Comparison of ENCODE assay signal across 10 cellular contexts in genomic region chr3:10198226-10198625, GRCh38. TPM values are rescaled to one million over a fixed set of nuclear protein-coding genes. Genes with fewer than 3 reads are reported as not detected.
DNase-seq lines count a peak whose midpoint lies in the region; ATAC-seq and TF ChIP-seq lines count a peak whose summit lies in the region.
"Had no signal": no experiment of that assay in that cellular context is flagged by ENCODE, and none has a peak within 500 bp of the region (broad histone marks: within the 10 kb centered on the region; RNA-seq: fewer than 3 reads in every experiment).

No MANE protein-coding gene starts in this region.

- H3K79me2 ChIP-seq in OCI-LY7 (ENCODE audit: insufficient read depth, low read depth, low read length), result no peaks in the 10 kb centered on the region
- no peaks in the 10 kb centered on the region for H3K79me2 ChIP-seq in smooth muscle cell (ENCODE audit: low read depth)

- CTCF ChIA-PET in Calu3 (lab: Charles Lee), result no interaction called here
- CTCF ChIA-PET in OCI-LY7 (lab: Charles Lee; ENCODE audit: unreplicated experiment), result no interaction called here

- H3K27me3 Mint-ChIP-seq in Calu3 (ENCODE audit: unreplicated experiment), result no peaks in the 10 kb centered on the region
- no peaks in the 10 kb centered on the region for H3K27me3 Mint-ChIP-seq in dendritic cell treated with granulocyte-macrophage colony-stimulating factor and Interleukin-4, amounts not matched to agents 40 ng/mL and 50 ng/mL, for 4 days
- H3K27me3 Mint-ChIP-seq in progenitor cell of endocrine pancreas, result no peaks in the 10 kb centered on the region

- intact Hi-C loops in Calu3 (cut with micrococcal nuclease; ENCODE audit: unreplicated experiment), result no loop called here
- intact Hi-C loops in OCI-LY7 (cut with micrococcal nuclease; ENCODE audit: unreplicated experiment), result loop anchor here (2.0 kb wide), 1 partner anchor 27 kb away; no protein-coding TSS in a partner anchor
- intact Hi-C loops in dendritic cell treated with granulocyte-macrophage colony-stimulating factor and Interleukin-4, amounts not matched to agents 40 ng/mL and 50 ng/mL, for 4 days (cut with micrococcal nuclease), result no loop called here

- H3K4me3 ChIP-seq in OCI-LY7 (ENCODE audit: low read depth, low read length, poor library complexity, severe bottlenecking), result no peak overlapping the region
- H3K4me3 ChIP-seq in smooth muscle cell, result no peak overlapping the region
- H3K4me3 ChIP-seq: right lobe of liver, SJSA1 had no signal

- H4K20me1 ChIP-seq in OCI-LY7 (ENCODE audit: insufficient read depth, low read length) (no peaks in the 10 kb centered on the region), smooth muscle cell (ENCODE audit: low read depth) (no peaks in the 10 kb centered on the region)

- H3K9me3 Mint-ChIP-seq in Calu3 (ENCODE audit: low read depth, unreplicated experiment) (no peaks in the 10 kb centered on the region), progenitor cell of endocrine pancreas (ENCODE audit: low read depth) (no peaks in the 10 kb centered on the region)
- no peaks in the 10 kb centered on the region for H3K9me3 Mint-ChIP-seq in dendritic cell treated with granulocyte-macrophage colony-stimulating factor and Interleukin-4, amounts not matched to agents 40 ng/mL and 50 ng/mL, for 4 days

- no peaks in the 10 kb centered on the region for H3K9me3 ChIP-seq in OCI-LY7 (ENCODE audit: low read length)
- H3K9me3 ChIP-seq in smooth muscle cell (replicated peaks; ENCODE audit: low read depth), result no peaks in the 10 kb centered on the region
- H3K9me3 ChIP-seq: right lobe of liver, SJSA1 had no signal

- peaks cover 74% of the 10 kb centered on the region for H3K4me1 ChIP-seq in OCI-LY7 (ENCODE audit: insufficient read depth, low read length, poor library complexity, severe bottlenecking)
- H3K4me1 ChIP-seq in smooth muscle cell (ENCODE audit: low read depth), result peaks cover 12% of the 10 kb centered on the region

- H3K36me3 ChIP-seq in OCI-LY7 (ENCODE audit: insufficient read depth, low read length) (no peaks in the 10 kb centered on the region), smooth muscle cell (ENCODE audit: low read depth) (no peaks in the 10 kb centered on the region)

- POLR2A ChIA-PET in OCI-LY7 (lab: Charles Lee), result interaction anchor here (1.4 to 1.8 kb wide), 2 partner anchors 20 to 25 kb away, joined by 4 read pairs; no protein-coding TSS in a partner anchor

- no peak for DNase-seq in Calu3
- DNase-seq in OCI-LY7 (ENCODE audit: low spot score), result no peak
- no peak for DNase-seq in smooth muscle cell (lab: John Stamatoyannopoulos, UW; ENCODE audit: unreplicated experiment)
- DNase-seq in progenitor cell of endocrine pancreas (ENCODE audit: low spot score, unreplicated experiment), result no peak
- no peak for DNase-seq in SHP77 (lab: John Stamatoyannopoulos, UW)
- DNase-seq: DMS53, right lobe of liver had no signal

- H3K27ac ChIP-seq in OCI-LY7 (ENCODE audit: low read depth, low read length, poor library complexity, severe bottlenecking) (peak overlapping the region; percentile 79), smooth muscle cell (ENCODE audit: low read depth) (peak overlapping the region; percentile 8)
- H3K27ac ChIP-seq: SJSA1 had no signal

- 97% methylated on average over 4 of the region's 4 CpGs for WGBS in smooth muscle cell (ENCODE audit: low lambda C conversion rate)

- no peak for ATAC-seq in activated CD4-positive, CD25-positive, alpha-beta regulatory T cell treated with anti-CD3 and anti-CD28 coated beads, Interleukin-2, amount 50 U/mL, for 24 hours

- H3K9me2 ChIP-seq in OCI-LY7 (ENCODE audit: insufficient read depth, low read length), result no peaks in the 10 kb centered on the region

- H3K27ac Mint-ChIP-seq in Calu3 (ENCODE audit: unreplicated experiment) (peak overlapping the region; percentile 64), progenitor cell of endocrine pancreas (no peak overlapping the region)
- peak overlapping the region; percentile 71 for H3K27ac Mint-ChIP-seq in dendritic cell treated with granulocyte-macrophage colony-stimulating factor and Interleukin-4, amounts not matched to agents 40 ng/mL and 50 ng/mL, for 4 days

- BruUV-seq in Calu3 (replicated peaks; lab: Mats Ljungman, UMichigan), result no TSS peak
- BruUV-seq in OCI-LY7 (replicated peaks; lab: Mats Ljungman, UMichigan), result no TSS peak

- TF ChIP-seq CTCF in Calu3 (IDR thresholded peaks at IDR 0.05; ENCODE audit: unreplicated experiment), result no peak
- TF ChIP-seq CTCF in OCI-LY7 (conservative IDR thresholded peaks at IDR 0.05; ENCODE audit: low read length), result no peak
- no peak for TF ChIP-seq CTCF in smooth muscle cell (IDR thresholded peaks at IDR 0.05; ENCODE audit: borderline replicate concordance, insufficient read depth, poor library complexity, severe bottlenecking)
- TF ChIP-seq CTCF in progenitor cell of endocrine pancreas (IDR thresholded peaks at IDR 0.05; ENCODE audit: unreplicated experiment), result no peak

- H2AFZ ChIP-seq in OCI-LY7 (ENCODE audit: low read length) (peak overlapping the region; percentile 72; the same call in 1 of the 2 replicates), smooth muscle cell (ENCODE audit: low read depth) (no peak overlapping the region)

- no peak overlapping the region for H3K4me3 Mint-ChIP-seq in Calu3 (ENCODE audit: low read depth, unreplicated experiment)
- no peak overlapping the region for H3K4me3 Mint-ChIP-seq in dendritic cell treated with granulocyte-macrophage colony-stimulating factor and Interleukin-4, amounts not matched to agents 40 ng/mL and 50 ng/mL, for 4 days
- H3K4me3 Mint-ChIP-seq in progenitor cell of endocrine pancreas (ENCODE audit: low read depth), result no peak overlapping the region

- H3K4me2 ChIP-seq in OCI-LY7 (ENCODE audit: low read length), result peak overlapping the region; percentile 66
- H3K4me2 ChIP-seq in smooth muscle cell, result no peak overlapping the region

- peaks cover 65% of the 10 kb centered on the region for H3K36me3 Mint-ChIP-seq in Calu3 (ENCODE audit: insufficient read depth, unreplicated experiment)
- peaks cover 16% of the 10 kb centered on the region for H3K36me3 Mint-ChIP-seq in dendritic cell treated with granulocyte-macrophage colony-stimulating factor and Interleukin-4, amounts not matched to agents 40 ng/mL and 50 ng/mL, for 4 days (ENCODE audit: low read depth)
- no peaks in the 10 kb centered on the region for H3K36me3 Mint-ChIP-seq in progenitor cell of endocrine pancreas (ENCODE audit: insufficient read depth)

- H3K4me1 Mint-ChIP-seq in Calu3 (ENCODE audit: low read depth, unreplicated experiment) (peaks cover 60% of the 10 kb centered on the region), progenitor cell of endocrine pancreas (ENCODE audit: low read depth) (peaks cover 14% of the 10 kb centered on the region)
- peaks cover 53% of the 10 kb centered on the region for H3K4me1 Mint-ChIP-seq in dendritic cell treated with granulocyte-macrophage colony-stimulating factor and Interleukin-4, amounts not matched to agents 40 ng/mL and 50 ng/mL, for 4 days (ENCODE audit: low read depth)

- H3K9ac ChIP-seq in smooth muscle cell (ENCODE audit: low read depth), result no peak overlapping the region

- H3F3A ChIP-seq in smooth muscle cell (ENCODE audit: low read depth), result peaks cover 12% of the 10 kb centered on the region

- H3K27me3 ChIP-seq in smooth muscle cell (ENCODE audit: low read depth), result no peaks in the 10 kb centered on the region
- H3K27me3 ChIP-seq: right lobe of liver, SJSA1 had no signal

RNA-seq across cellular contexts. Expression of gene IRAK2, which starts 33.5 kb away (rescaled TPM):
- total RNA-seq in Calu3 (2022), result 25.5 and 31.6 TPM in 2 replicates
- total RNA-seq in OCI-LY7 (2014; rRNA removed; shearing (Covaris generic)), result 1.1 and 1.4 TPM in 2 replicates
- 1.2 and 1.4 TPM in 2 replicates for total RNA-seq in OCI-LY7 (2022)
- total RNA-seq in smooth muscle cell, result 1.9 and 3.4 TPM in 2 replicates
- 2.8 and 3.3 TPM in 2 replicates for polyA plus RNA-seq in smooth muscle cell
- total RNA-seq in progenitor cell of endocrine pancreas, result 0.36 and 0.40 TPM in 2 replicates

RNA-seq across cellular contexts. Expression of gene TATDN2, which starts 50.0 kb away (rescaled TPM):
- 34.2 and 34.3 TPM in 2 replicates for total RNA-seq in Calu3 (2022)
- total RNA-seq in OCI-LY7 (2014; rRNA removed; shearing (Covaris generic)), result 22.0 and 22.9 TPM in 2 replicates
- total RNA-seq in OCI-LY7 (2022), result 57.5 and 63.4 TPM in 2 replicates
- 10.7 and 23.6 TPM in 2 replicates for total RNA-seq in smooth muscle cell
- 3.3 and 7.2 TPM in 2 replicates for polyA plus RNA-seq in smooth muscle cell
- 34.5 and 35.5 TPM in 2 replicates for total RNA-seq in progenitor cell of endocrine pancreas

RNA-seq across cellular contexts. Expression of gene VHL, which starts 56.6 kb away (rescaled TPM):
- 49.0 and 50.4 TPM in 2 replicates for total RNA-seq in Calu3 (2022)
- 79.9 and 82.1 TPM in 2 replicates for total RNA-seq in OCI-LY7 (2014; rRNA removed; shearing (Covaris generic))
- total RNA-seq in OCI-LY7 (2022), result 123 and 132 TPM in 2 replicates
- 21.4 and 26.8 TPM in 2 replicates for total RNA-seq in smooth muscle cell
- polyA plus RNA-seq in smooth muscle cell, result 13.9 and 19.5 TPM in 2 replicates
- total RNA-seq in progenitor cell of endocrine pancreas, result 70.3 and 72.5 TPM in 2 replicates
